14 cellular contexts compared by ENCODE assay signal in genomic region chr12:3379079-3379478, GRCh38.
"Had no signal": no experiment of that assay in that cellular context is flagged by ENCODE, and none has a peak within 500 bp of the region (broad histone marks: within the 10 kb centered on the region; RNA-seq: fewer than 3 reads in every experiment).

No MANE protein-coding gene starts in this region.

- H3K27me3 ChIP-seq: hepatocyte, right lobe of liver, suprapubic skin, thyroid gland had no signal

- H3K9me3 ChIP-seq: prostate gland, right lobe of liver, suprapubic skin, thyroid gland had no signal

- H3K4me1 ChIP-seq: foreskin keratinocyte, prostate gland, right lobe of liver had no signal

- H3K4me3 ChIP-seq: hepatocyte, prostate gland, right lobe of liver, suprapubic skin, thyroid gland had no signal

- H3K27ac ChIP-seq: foreskin keratinocyte, hepatocyte, parathyroid adenoma, prostate gland, right lobe of liver, suprapubic skin, thyroid gland had no signal

- ATAC-seq: naive thymus-derived CD4-positive, alpha-beta T cell; right lobe of liver; stimulated activated naive CD8-positive, alpha-beta T cell treated with anti-CD3 and anti-CD28 coated beads, Interleukin-15, Interleukin-2, amounts not matched to agents 100 U/mL and 50 U/mL, for 24 hours had no signal

- H3K9ac ChIP-seq: parathyroid adenoma had no signal

- H3K36me3 ChIP-seq: prostate gland, right lobe of liver, suprapubic skin, thyroid gland had no signal

- H2AFZ ChIP-seq: hepatocyte, parathyroid adenoma had no signal

- H3K4me2 ChIP-seq: hepatocyte had no signal

- DNase-seq: dermis blood vessel endothelial cell; kidney glomerular epithelial cell; naive thymus-derived CD4-positive, alpha-beta T cell; nephron progenitor cell; right lobe of liver; stimulated activated CD4-positive, alpha-beta T cell treated with anti-CD3 and anti-CD28 coated beads, Interleukin-4, amount 100 ng/mL, for 1 hour; stimulated activated CD8-positive, alpha-beta memory T cell treated with anti-CD3 and anti-CD28 coated beads, Interleukin-4, amount 100 ng/mL, for 48 hours; stimulated activated naive CD8-positive, alpha-beta T cell treated with anti-CD3 and anti-CD28 coated beads, Interleukin-15, Interleukin-2, amounts not matched to agents 100 U/mL and 50 U/mL, for 24 hours; thyroid gland had no signal

- H3K79me2 ChIP-seq: hepatocyte, parathyroid adenoma had no signal
